In the genomic region with DNA sequence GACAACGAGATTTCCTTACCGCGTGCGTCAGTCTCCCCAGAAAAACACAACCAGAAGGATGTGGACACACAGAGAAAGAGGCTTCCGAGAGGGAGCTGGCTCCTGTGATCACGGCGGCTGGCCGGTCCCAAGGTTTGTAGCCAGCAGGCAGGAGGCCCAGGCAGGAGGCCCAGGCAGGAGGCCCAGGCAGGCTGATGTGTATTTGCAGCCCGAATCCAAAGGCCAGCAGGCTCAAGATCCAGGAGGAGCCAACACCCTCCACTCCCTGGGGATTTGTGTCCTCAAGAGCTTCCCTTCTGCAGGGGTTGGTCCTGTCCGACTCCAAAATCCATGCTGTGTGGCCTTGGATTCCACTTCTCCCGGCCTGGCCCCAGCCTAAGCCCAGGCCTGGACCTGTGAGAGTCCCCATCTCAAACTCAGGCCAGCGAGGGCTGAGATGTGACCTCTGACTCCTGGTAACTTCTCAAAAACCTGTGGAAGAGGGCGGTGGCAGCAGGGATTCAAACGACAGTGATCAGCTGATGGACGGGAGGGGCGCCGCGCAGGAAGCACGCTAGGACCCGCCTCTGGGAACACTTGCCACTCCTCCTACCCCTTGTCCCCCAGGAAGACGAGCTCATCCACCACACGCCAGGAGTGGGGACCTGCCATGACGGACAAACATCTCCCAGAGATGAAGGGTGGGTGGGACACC, we compare ENCODE assay signal across 34 cellular contexts.
"Had no signal": no experiment of that assay in that cellular context is flagged by ENCODE, and none has a peak within 500 bp of the region (broad histone marks: within the 10 kb centered on the region; RNA-seq: fewer than 3 reads in every experiment).

No MANE protein-coding gene starts in this region.

- H3K27me3 ChIP-seq: body of pancreas, foreskin keratinocyte had no signal

- H3K36me3 ChIP-seq: adrenal gland, esophagus muscularis mucosa, gastrocnemius medialis had no signal

- H3K36me3 Mint-ChIP-seq: activated CD4-positive, alpha-beta memory T cell treated with anti-CD3 and anti-CD28 coated beads for 36 hours; activated CD8-positive, alpha-beta memory T cell treated with anti-CD3 and anti-CD28 coated beads, Interleukin-2, amount 10 ng/mL, durations not matched to agents 7 days and 5 days; activated naive CD4-positive, alpha-beta T cell treated with anti-CD3 and anti-CD28 coated beads, Interleukin-2, amount 50 U/mL, for 24 hours; activated naive CD8-positive, alpha-beta T cell treated with anti-CD3 and anti-CD28 coated beads for 36 hours had no signal

- H3K27me3 Mint-ChIP-seq: activated CD4-positive, alpha-beta T cell treated with anti-CD3 and anti-CD28 coated beads for 36 hours; activated CD4-positive, alpha-beta T cell treated with anti-CD3 and anti-CD28 coated beads, Interleukin-2, amount 10 ng/mL, durations not matched to agents 24 days and 14 days; activated CD8-positive, alpha-beta memory T cell treated with anti-CD3 and anti-CD28 coated beads, Interleukin-2, amount 10 ng/mL, durations not matched to agents 7 days and 5 days; activated naive CD4-positive, alpha-beta T cell treated with anti-CD3 and anti-CD28 coated beads, Interleukin-2, amount 50 U/mL, for 24 hours had no signal

- H3K4me3 ChIP-seq: adrenal gland, body of pancreas, esophagus muscularis mucosa, gastrocnemius medialis had no signal

- H3K4me1 Mint-ChIP-seq: activated CD4-positive, alpha-beta T cell treated with anti-CD3 and anti-CD28 coated beads for 36 hours; activated CD4-positive, alpha-beta T cell treated with anti-CD3 and anti-CD28 coated beads, Interleukin-2, amount 10 ng/mL, durations not matched to agents 24 days and 14 days; activated CD8-positive, alpha-beta memory T cell treated with anti-CD3 and anti-CD28 coated beads, Interleukin-2, amount 10 ng/mL, durations not matched to agents 7 days and 5 days; activated naive CD4-positive, alpha-beta T cell treated with anti-CD3 and anti-CD28 coated beads, Interleukin-2, amount 50 U/mL, for 24 hours; activated naive CD8-positive, alpha-beta T cell treated with anti-CD3 and anti-CD28 coated beads for 36 hours; activated naive CD8-positive, alpha-beta T cell treated with anti-CD3 and anti-CD28 coated beads, Interleukin-2, amount 50 U/mL, for 24 hours; T-helper 17 cell had no signal

- H3K27ac Mint-ChIP-seq: activated CD4-positive, alpha-beta memory T cell treated with anti-CD3 and anti-CD28 coated beads for 36 hours; activated CD4-positive, alpha-beta T cell treated with anti-CD3 and anti-CD28 coated beads for 36 hours; activated CD4-positive, alpha-beta T cell treated with anti-CD3 and anti-CD28 coated beads, Interleukin-2, amount 10 ng/mL, durations not matched to agents 24 days and 14 days; activated CD8-positive, alpha-beta memory T cell treated with anti-CD3 and anti-CD28 coated beads, Interleukin-2, amount 10 ng/mL, durations not matched to agents 7 days and 5 days; activated CD8-positive, alpha-beta T cell treated with anti-CD3 and anti-CD28 coated beads, Interleukin-2, amount 10 ng/mL, durations not matched to agents 7 days and 5 days; activated naive CD4-positive, alpha-beta T cell treated with anti-CD3 and anti-CD28 coated beads for 36 hours; activated naive CD4-positive, alpha-beta T cell treated with anti-CD3 and anti-CD28 coated beads, Interleukin-2, amount 50 U/mL, for 24 hours; activated naive CD8-positive, alpha-beta T cell treated with anti-CD3 and anti-CD28 coated beads for 36 hours; activated naive CD8-positive, alpha-beta T cell treated with anti-CD3 and anti-CD28 coated beads, Interleukin-2, amount 50 U/mL, for 24 hours; activated T-helper 1 cell treated with anti-CD3 and anti-CD28 coated beads, Interleukin-12 subunit alpha, Interleukin-12 subunit beta, Interleukin-2, Interleukin-4 antibody, amounts not matched to agents 30 ng/mL and 10 ng/mL and 1 ng/mL, durations not matched to agents 14 hours and 24 hours and 36 hours; activated T-helper 2 cell treated with anti-CD3 and anti-CD28 coated beads, Interferon-gamma antibody, Interleukin-2, Interleukin-4, amounts not matched to agents 10 μg/mL and 5 μg/mL and 100 μg/mL, durations not matched to agents 14 hours and 24 hours and 36 hours; effector memory CD8-positive, alpha-beta T cell; T-helper 17 cell; T-helper 2 cell treated with Interferon-gamma antibody and Interleukin-4, amounts not matched to agents 5 μg/mL and 100 μg/mL, for 36 hours had no signal

- ATAC-seq: activated CD4-positive, alpha-beta T cell treated with anti-CD3 and anti-CD28 coated beads for 36 hours; activated CD8-positive, alpha-beta memory T cell treated with anti-CD3 and anti-CD28 coated beads, Interleukin-2, amount 10 ng/mL, durations not matched to agents 7 days and 5 days; activated CD8-positive, alpha-beta T cell treated with anti-CD3 and anti-CD28 coated beads, Interleukin-2, amount 10 ng/mL, durations not matched to agents 7 days and 5 days; activated naive CD8-positive, alpha-beta T cell treated with anti-CD3 and anti-CD28 coated beads, Interleukin-2, amount 50 U/mL, for 24 hours; body of pancreas; effector memory CD8-positive, alpha-beta T cell; foreskin keratinocyte; gastrocnemius medialis; T-helper 17 cell had no signal

- H3K9me3 Mint-ChIP-seq: activated CD4-positive, alpha-beta memory T cell treated with anti-CD3 and anti-CD28 coated beads for 36 hours; activated CD4-positive, alpha-beta T cell treated with anti-CD3 and anti-CD28 coated beads, Interleukin-2, amount 10 ng/mL, durations not matched to agents 24 days and 14 days; activated naive CD4-positive, alpha-beta T cell treated with anti-CD3 and anti-CD28 coated beads for 36 hours; activated naive CD4-positive, alpha-beta T cell treated with anti-CD3 and anti-CD28 coated beads, Interleukin-2, amount 50 U/mL, for 24 hours; activated naive CD8-positive, alpha-beta T cell treated with anti-CD3 and anti-CD28 coated beads for 36 hours; activated naive CD8-positive, alpha-beta T cell treated with anti-CD3 and anti-CD28 coated beads, Interleukin-2, amount 50 U/mL, for 24 hours; activated T-helper 1 cell treated with anti-CD3 and anti-CD28 coated beads, Interleukin-12 subunit alpha, Interleukin-12 subunit beta, Interleukin-2, Interleukin-4 antibody, amounts not matched to agents 30 ng/mL and 10 ng/mL and 1 ng/mL, durations not matched to agents 14 hours and 24 hours and 36 hours; activated T-helper 2 cell treated with anti-CD3 and anti-CD28 coated beads, Interferon-gamma antibody, Interleukin-2, Interleukin-4, amounts not matched to agents 10 μg/mL and 5 μg/mL and 100 μg/mL, durations not matched to agents 14 hours and 24 hours and 36 hours; effector memory CD8-positive, alpha-beta T cell; T-helper 2 cell treated with Interferon-gamma antibody and Interleukin-4, amounts not matched to agents 5 μg/mL and 100 μg/mL, for 36 hours had no signal

- H3K4me3 Mint-ChIP-seq: activated CD4-positive, alpha-beta memory T cell treated with anti-CD3 and anti-CD28 coated beads for 36 hours; activated CD4-positive, alpha-beta T cell treated with anti-CD3 and anti-CD28 coated beads for 36 hours; activated CD4-positive, alpha-beta T cell treated with anti-CD3 and anti-CD28 coated beads, Interleukin-2, amount 10 ng/mL, durations not matched to agents 24 days and 14 days; activated CD8-positive, alpha-beta memory T cell treated with anti-CD3 and anti-CD28 coated beads, Interleukin-2, amount 10 ng/mL, durations not matched to agents 7 days and 5 days; activated CD8-positive, alpha-beta T cell treated with anti-CD3 and anti-CD28 coated beads, Interleukin-2, amount 10 ng/mL, durations not matched to agents 7 days and 5 days; activated naive CD4-positive, alpha-beta T cell treated with anti-CD3 and anti-CD28 coated beads for 36 hours; activated naive CD4-positive, alpha-beta T cell treated with anti-CD3 and anti-CD28 coated beads, Interleukin-2, amount 50 U/mL, for 24 hours; activated naive CD8-positive, alpha-beta T cell treated with anti-CD3 and anti-CD28 coated beads for 36 hours; activated naive CD8-positive, alpha-beta T cell treated with anti-CD3 and anti-CD28 coated beads, Interleukin-2, amount 50 U/mL, for 24 hours; activated T-helper 1 cell treated with anti-CD3 and anti-CD28 coated beads, Interleukin-12 subunit alpha, Interleukin-12 subunit beta, Interleukin-2, Interleukin-4 antibody, amounts not matched to agents 30 ng/mL and 10 ng/mL and 1 ng/mL, durations not matched to agents 14 hours and 24 hours and 36 hours; effector memory CD8-positive, alpha-beta T cell; T-helper 17 cell; T-helper 2 cell treated with Interferon-gamma antibody and Interleukin-4, amounts not matched to agents 5 μg/mL and 100 μg/mL, for 36 hours had no signal

- DNase-seq: activated CD4-positive, alpha-beta memory T cell treated with anti-CD3 and anti-CD28 coated beads for 36 hours; activated CD4-positive, alpha-beta T cell treated with anti-CD3 and anti-CD28 coated beads for 36 hours; activated CD4-positive, alpha-beta T cell treated with anti-CD3 and anti-CD28 coated beads, Interleukin-2, amount 10 ng/mL, durations not matched to agents 24 days and 14 days; activated CD4-positive, CD25-positive, alpha-beta regulatory T cell; activated CD4-positive, CD25-positive, alpha-beta regulatory T cell treated with anti-CD3 and anti-CD28 coated beads, Interleukin-2, amount 50 U/mL, for 72 hours; activated CD8-positive, alpha-beta memory T cell treated with anti-CD3 and anti-CD28 coated beads, Interleukin-2, amount 10 ng/mL, durations not matched to agents 7 days and 5 days; activated CD8-positive, alpha-beta memory T cell treated with anti-CD3 and anti-CD28 coated beads, Interleukin-2, amount 50 U/mL, for 4 hours; activated CD8-positive, alpha-beta T cell treated with anti-CD3 and anti-CD28 coated beads, Interleukin-2, amount 10 ng/mL, durations not matched to agents 7 days and 5 days; activated effector memory CD4-positive, alpha-beta T cell treated with anti-CD3 and anti-CD28 coated beads, Interleukin-2, amount 50 U/mL, for 16 hours; activated naive CD4-positive, alpha-beta T cell treated with anti-CD3 and anti-CD28 coated beads for 36 hours; activated naive CD8-positive, alpha-beta T cell treated with anti-CD3 and anti-CD28 coated beads for 36 hours; activated naive CD8-positive, alpha-beta T cell treated with anti-CD3 and anti-CD28 coated beads, Interleukin-2, amount 50 U/mL, for 24 hours; activated T-cell treated with anti-CD3 and anti-CD28 coated beads, Interleukin-2, amount 50 U/mL, for 1 hour; activated T-cell treated with anti-CD3 and anti-CD28 coated beads, Interleukin-2, amount 50 U/mL, for 48 hours; adrenal gland; amygdala; caudate nucleus; cortex of kidney; dermis blood vessel endothelial cell; effector CD4-positive, alpha-beta T cell; effector memory CD8-positive, alpha-beta T cell; erythroblast; foreskin keratinocyte; gastrocnemius medialis; glutamatergic neuron; T-helper 1 cell; T-helper 17 cell; T1000 had no signal

- H3K9me3 ChIP-seq: adrenal gland, body of pancreas, gastrocnemius medialis had no signal

- H3K27ac ChIP-seq: adrenal gland, body of pancreas, esophagus muscularis mucosa, foreskin keratinocyte, gastrocnemius medialis had no signal

- H3K4me1 ChIP-seq: adrenal gland, body of pancreas, esophagus muscularis mucosa, foreskin keratinocyte, gastrocnemius medialis had no signal
